21 cellular contexts compared by ENCODE assay signal in the genomic region with DNA sequence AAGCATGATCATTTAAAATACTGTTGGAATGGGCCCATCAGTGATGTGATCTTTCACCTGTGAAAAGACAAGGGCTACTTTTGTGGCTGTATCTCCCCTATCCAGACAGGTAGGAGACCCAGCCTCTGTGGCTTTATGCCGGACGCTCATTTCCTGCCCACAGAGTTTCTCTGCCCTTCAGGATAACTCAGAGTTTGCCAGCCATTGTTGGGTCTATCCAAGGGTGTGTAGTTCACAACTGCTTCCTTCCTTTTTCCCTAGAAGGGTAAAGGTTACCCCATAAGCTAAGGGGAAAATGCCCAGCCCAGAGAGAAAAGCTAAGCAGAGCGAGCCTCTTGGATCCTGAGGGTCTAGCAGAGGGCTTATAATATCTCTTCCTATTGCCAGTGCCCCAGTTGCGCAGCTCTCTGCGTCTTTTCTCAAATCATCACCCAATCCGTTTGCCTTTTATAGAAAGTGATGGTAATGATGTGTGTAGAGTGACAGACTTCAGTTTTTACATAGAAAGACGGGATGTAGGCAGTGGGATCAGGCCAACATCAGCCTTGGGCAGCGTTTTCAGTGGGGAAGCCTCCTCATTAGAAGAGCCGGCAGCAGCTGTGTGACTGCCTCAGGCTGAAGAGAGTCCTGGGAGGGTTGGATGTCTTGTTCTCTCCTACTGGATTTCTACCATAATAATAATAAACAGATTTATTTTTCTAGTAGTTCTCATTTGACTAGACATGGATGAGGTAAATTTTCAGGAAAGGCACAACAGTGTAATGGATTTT.
DNase-seq lines count a peak whose midpoint lies in the region; ATAC-seq and TF ChIP-seq lines count a peak whose summit lies in the region.
"Had no signal": no experiment of that assay in that cellular context is flagged by ENCODE, and none has a peak within 500 bp of the region (broad histone marks: within the 10 kb centered on the region; RNA-seq: fewer than 3 reads in every experiment).

No MANE protein-coding gene starts in this region.

- TF ChIP-seq CTCF in WTC11 (IDR thresholded peaks at IDR 0.05) (no peak), GM10248 (IDR thresholded peaks at IDR 0.05; ENCODE audit: control extremely low read depth, extremely low read depth, low read depth, missing control alignments) (no peak)

- H3K36me3 Mint-ChIP-seq in WTC11 = peaks cover 30% of the 10 kb centered on the region
- H3K36me3 Mint-ChIP-seq: CD4-positive, alpha-beta memory T cell had no signal

- no peaks in the 10 kb centered on the region for H3K9me3 ChIP-seq in right cardiac atrium (ENCODE audit: control insufficient read depth, low read length)
- H3K9me3 ChIP-seq: BLaER1 had no signal

- H3K36me3 ChIP-seq in mesendoderm (ENCODE audit: control insufficient read depth, insufficient read depth, low read length) = no peaks in the 10 kb centered on the region
- H3K36me3 ChIP-seq: BLaER1 had no signal

- H2AK5ac ChIP-seq in mesendoderm (ENCODE audit: low read length) = no peak overlapping the region

- no peaks in the 10 kb centered on the region for H3K79me2 ChIP-seq in mesendoderm (ENCODE audit: control insufficient read depth, insufficient read depth, low read length)

- no peak overlapping the region for H3K18ac ChIP-seq in mesendoderm (ENCODE audit: low read length)

- no peak overlapping the region for H3K4me2 ChIP-seq in mesendoderm (ENCODE audit: low read length)
- H3K4me2 ChIP-seq: BLaER1, GM23338 had no signal

- H3K27ac Mint-ChIP-seq in WTC11 = no peak overlapping the region
- H3K27ac Mint-ChIP-seq: CD4-positive, alpha-beta memory T cell; GM23338 had no signal

- H3K9ac ChIP-seq in mesendoderm (ENCODE audit: low read length) = no peak overlapping the region
- H3K9ac ChIP-seq: BLaER1 had no signal

- H3K4ac ChIP-seq in mesendoderm (ENCODE audit: low read depth, low read length) = no peak overlapping the region

- WGBS in right cardiac atrium = 80% methylated on average over 9 of the region's 9 CpGs
- no CpG with 5 or more reads among the region's 9 CpGs for WGBS in mesendoderm (ENCODE audit: extremely low coverage, insufficient coverage, low lambda C conversion rate)

- H3K4me3 ChIP-seq in right cardiac atrium (ENCODE audit: low read length) (no peak overlapping the region), mesendoderm (ENCODE audit: low read length) (no peak overlapping the region)
- H3K4me3 ChIP-seq: BLaER1, GM12878, GM23338, K562 had no signal

- H3K27ac ChIP-seq in right cardiac atrium (ENCODE audit: low read length) (no peak overlapping the region), mesendoderm (ENCODE audit: low read depth, low read length) (no peak overlapping the region)
- H3K27ac ChIP-seq: BLaER1 had no signal

- intact Hi-C loops in right cardiac atrium (cut with DNase I) (no loop called here), Right ventricle myocardium inferior (cut with DNase I) (no loop called here)

- no peaks in the 10 kb centered on the region for H3K27me3 Mint-ChIP-seq in WTC11 (ENCODE audit: low read depth)

- H4K5ac ChIP-seq in mesendoderm (ENCODE audit: low read length) = no peak overlapping the region

- no peak overlapping the region for H2BK5ac ChIP-seq in mesendoderm (ENCODE audit: low read length)

- DNase-seq in right cardiac atrium (no peak), Right ventricle myocardium inferior (ENCODE audit: missing footprints) (no peak), WTC11 (ENCODE audit: low spot score) (no peak), lung microvascular endothelial cell (ENCODE audit: low read depth in 2 of 2) (peak; percentile 39 to 84), EL (no peak), mesendoderm (no peak), GM10248 (ENCODE audit: extremely low spot score) (no peak)
- DNase-seq: CD4-positive, alpha-beta memory T cell; DMS153; GF-D8; HCEC 1CT; NCI-H1105; NCI-H1694; NCI-H2227 treated with DMSO at 0.1 percent for 48 hours; NCI-H510A treated with DMSO at 0.1 percent for 48 hours; NCI-H774; SIG-M5 had no signal

- H3K4me3 Mint-ChIP-seq in WTC11 = no peak overlapping the region
- H3K4me3 Mint-ChIP-seq: CD4-positive, alpha-beta memory T cell; GM23338 had no signal

- H2BK120ac ChIP-seq in mesendoderm (ENCODE audit: low read depth, low read length) = no peak overlapping the region

- H3K4me1 ChIP-seq in right cardiac atrium (ENCODE audit: control insufficient read depth, insufficient read depth, low read length) = no peaks in the 10 kb centered on the region
- H3K4me1 ChIP-seq in mesendoderm (ENCODE audit: control insufficient read depth, low read depth, low read length) = no peaks in the 10 kb centered on the region
- H3K4me1 ChIP-seq: BLaER1 had no signal

- CTCF ChIA-PET in WTC11 (lab: Charles Lee) (no interaction called here), GM10248 (lab: Yijun Ruan, JAX) (no interaction called here)

- H3K4me1 Mint-ChIP-seq in WTC11 = peaks cover 9% of the 10 kb centered on the region
- H3K4me1 Mint-ChIP-seq: CD4-positive, alpha-beta memory T cell; GM23338 had no signal

- POLR2A ChIA-PET in WTC11 (lab: Charles Lee) = interaction anchor here (0.5 kb wide), 1 partner anchor 38 kb away, joined by 5 read pairs; no protein-coding TSS in a partner anchor
- POLR2A ChIA-PET in GM10248 (lab: Yijun Ruan, JAX) = no interaction called here

- no peak overlapping the region for H2BK15ac ChIP-seq in mesendoderm (replicated peaks; ENCODE audit: low read depth)

- H3K27me3 ChIP-seq in right cardiac atrium (ENCODE audit: control insufficient read depth, insufficient read depth) (no peaks in the 10 kb centered on the region), mesendoderm (ENCODE audit: insufficient read depth, low read length, poor library complexity) (no peaks in the 10 kb centered on the region)
- H3K27me3 ChIP-seq: BLaER1 had no signal

- no peak overlapping the region for H4K8ac ChIP-seq in mesendoderm (ENCODE audit: low read depth, low read length)

- no peak overlapping the region for H3K56ac ChIP-seq in mesendoderm (ENCODE audit: low read length)

- peak; percentile 22 to 73 for ATAC-seq in right cardiac atrium
- no peak for ATAC-seq in Right ventricle myocardium inferior
- ATAC-seq in WTC11 = peak; percentile 30; the same call in 1 of the 2 replicates
- ATAC-seq: GM12878, GM23338, K562 had no signal

- H3K23ac ChIP-seq in mesendoderm (ENCODE audit: low read length) = no peak overlapping the region

- H3K9me3 Mint-ChIP-seq in WTC11 = peaks cover 36% of the 10 kb centered on the region

- H3K79me1 ChIP-seq in mesendoderm (ENCODE audit: low read length) = no peaks in the 10 kb centered on the region

TF ChIP-seq in WTC11, 78 proteins besides CTCF, POLR2A, EP300 and RAD21:
- TF ChIP-seq SP1 (CRISPR knock-in tag; conservative IDR thresholded peaks at IDR 0.05) (no peak), ZNF263 (CRISPR knock-in tag; IDR thresholded peaks at IDR 0.05; ENCODE audit: low read depth) (no peak)
TF ChIP-seq in WTC11: peak in this region for 0.

Comparison
In these comparisons a context has a peak if more than half of its experiments do, and no peak if none do; other contexts are left out.
1. DNase-seq: peak in lung microvascular endothelial cell (2 of 2); none in right cardiac atrium (0 of 3), Right ventricle myocardium inferior (single experiment), WTC11 (single experiment), EL (single experiment), mesendoderm (single experiment) and GM10248 (single experiment).